ENCODE assay signal across 27 cellular contexts in the genomic region with DNA sequence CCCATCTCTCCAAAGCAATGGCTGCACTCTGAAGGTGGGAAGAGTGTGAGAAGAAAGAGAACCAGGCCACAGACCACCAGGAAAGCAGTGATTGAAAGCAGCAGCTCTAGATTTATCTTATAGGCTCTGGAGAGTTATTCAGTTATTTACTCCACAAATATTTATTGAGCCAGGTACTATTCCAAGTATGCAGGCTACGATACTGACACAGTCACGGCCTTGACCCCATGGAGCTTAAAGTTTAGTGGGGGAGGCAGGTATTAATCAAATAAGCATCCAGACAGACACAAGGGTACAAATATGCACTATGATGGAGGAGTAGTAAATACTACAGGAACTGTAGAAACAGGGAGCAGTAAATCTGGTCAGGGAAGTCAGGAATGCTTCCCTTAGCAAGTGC. TPM values are rescaled to one million over a fixed set of nuclear protein-coding genes. Genes with fewer than 3 reads are reported as not detected.
"Had no signal": no experiment of that assay in that cellular context is flagged by ENCODE, and none has a peak within 500 bp of the region (broad histone marks: within the 10 kb centered on the region; RNA-seq: fewer than 3 reads in every experiment).

No MANE protein-coding gene starts in this region.

- H3K27ac ChIP-seq: ascending aorta, colonic mucosa, heart right ventricle, right lobe of liver, skin epidermis, stomach, suprapubic skin, vagina, VCaP had no signal

- H3K36me3 ChIP-seq: ascending aorta, colonic mucosa, heart right ventricle, right lobe of liver, stomach, suprapubic skin, vagina had no signal

- H3K9me3 ChIP-seq: ascending aorta, colonic mucosa, heart right ventricle, right lobe of liver, stomach, suprapubic skin, vagina had no signal

- DNase-seq: activated CD4-positive, alpha-beta T cell treated with anti-CD3 and anti-CD28 coated beads, Interleukin-2, amount 50 U/mL, for 1 hour; activated CD4-positive, CD25-positive, alpha-beta regulatory T cell treated with anti-CD3 and anti-CD28 coated beads, Interleukin-2, amount 50 U/mL, for 72 hours; activated CD8-positive, alpha-beta T cell treated with anti-CD3 and anti-CD28 coated beads, Interleukin-2, amount 10 ng/mL, durations not matched to agents 7 days and 5 days; activated gamma-delta T cell; activated naive CD4-positive, alpha-beta T cell treated with anti-CD3 and anti-CD28 coated beads, Interleukin-2, amount 50 U/mL, for 16 hours; colonic mucosa; erythroblast; foreskin fibroblast; heart right ventricle; occipital lobe; right lobe of liver; stimulated activated CD4-positive, alpha-beta T cell treated with anti-CD3 and anti-CD28 coated beads, Interleukin-1b, Interleukin-23, amount 100 ng/mL, for 48 hours; stomach; trophoblast cell had no signal

- H3K27me3 ChIP-seq: ascending aorta, colonic mucosa, right lobe of liver, stomach, suprapubic skin, vagina had no signal

- ATAC-seq: activated CD8-positive, alpha-beta T cell treated with anti-CD3 and anti-CD28 coated beads, Interleukin-2, amount 10 ng/mL, durations not matched to agents 7 days and 5 days; heart right ventricle; left lobe of liver had no signal

- H3K4me1 ChIP-seq: ascending aorta, colonic mucosa had no signal

- H3K27ac Mint-ChIP-seq: activated CD8-positive, alpha-beta T cell treated with anti-CD3 and anti-CD28 coated beads, Interleukin-2, amount 10 ng/mL, durations not matched to agents 7 days and 5 days; activated T-helper 1 cell treated with anti-CD3 and anti-CD28 coated beads, Interleukin-12 subunit alpha, Interleukin-12 subunit beta, Interleukin-2, Interleukin-4 antibody, amounts not matched to agents 30 ng/mL and 10 ng/mL and 1 ng/mL, durations not matched to agents 14 hours and 24 hours and 36 hours; mesothelial cell of epicardium; T-helper 2 cell treated with Interferon-gamma antibody and Interleukin-4, amounts not matched to agents 5 μg/mL and 100 μg/mL, for 36 hours had no signal

- H3K9me3 Mint-ChIP-seq: activated T-helper 1 cell treated with anti-CD3 and anti-CD28 coated beads, Interleukin-12 subunit alpha, Interleukin-12 subunit beta, Interleukin-2, Interleukin-4 antibody, amounts not matched to agents 30 ng/mL and 10 ng/mL and 1 ng/mL, durations not matched to agents 14 hours and 24 hours and 36 hours; T-helper 2 cell treated with Interferon-gamma antibody and Interleukin-4, amounts not matched to agents 5 μg/mL and 100 μg/mL, for 36 hours had no signal

- H3K36me3 Mint-ChIP-seq: mesothelial cell of epicardium had no signal

- H3K4me3 Mint-ChIP-seq: activated CD8-positive, alpha-beta T cell treated with anti-CD3 and anti-CD28 coated beads, Interleukin-2, amount 10 ng/mL, durations not matched to agents 7 days and 5 days; activated T-helper 1 cell treated with anti-CD3 and anti-CD28 coated beads, Interleukin-12 subunit alpha, Interleukin-12 subunit beta, Interleukin-2, Interleukin-4 antibody, amounts not matched to agents 30 ng/mL and 10 ng/mL and 1 ng/mL, durations not matched to agents 14 hours and 24 hours and 36 hours; mesothelial cell of epicardium; T-helper 2 cell treated with Interferon-gamma antibody and Interleukin-4, amounts not matched to agents 5 μg/mL and 100 μg/mL, for 36 hours had no signal

- H3K4me3 ChIP-seq: ascending aorta, colonic mucosa, heart right ventricle, right lobe of liver, skin epidermis, stomach, suprapubic skin, vagina had no signal

RNA-seq across cellular contexts. Expression of a gene that starts 33.7 kb away (rescaled TPM):
- total RNA-seq: activated CD8-positive, alpha-beta T cell treated with anti-CD3 and anti-CD28 coated beads, Interleukin-2, amount 10 ng/mL, durations not matched to agents 7 days and 5 days; ascending aorta; colonic mucosa; left lobe of liver; mesothelial cell of epicardium; right lobe of liver; vagina had no signal

RNA-seq across cellular contexts. Expression of a gene that starts 41.5 kb away (rescaled TPM):
- total RNA-seq: activated CD8-positive, alpha-beta T cell treated with anti-CD3 and anti-CD28 coated beads, Interleukin-2, amount 10 ng/mL, durations not matched to agents 7 days and 5 days; activated T-helper 1 cell treated with anti-CD3 and anti-CD28 coated beads, Interleukin-12 subunit alpha, Interleukin-12 subunit beta, Interleukin-2, Interleukin-4 antibody, amounts not matched to agents 30 ng/mL and 10 ng/mL and 1 ng/mL, durations not matched to agents 14 hours and 24 hours and 36 hours; ascending aorta; colonic mucosa; fibroblast of lung; heart right ventricle; left lobe of liver; lung microvascular endothelial cell; mesothelial cell of epicardium; occipital lobe; right lobe of liver; stomach; suprapubic skin; vagina had no signal
- polyA plus RNA-seq: adipose tissue, fibroblast of lung, heart right ventricle, neural cell, stomach had no signal
